In genomic region chr16:67181346-67181745, GRCh38 we compare ENCODE assay signal across 11 cellular contexts. TPM values are rescaled to one million over a fixed set of nuclear protein-coding genes. Genes with fewer than 3 reads are reported as not detected.
A peak's percentile ranks its signal among the peaks of the same experiment; 100 is the strongest.
DNase-seq lines count a peak whose midpoint lies in the region; ATAC-seq and TF ChIP-seq lines count a peak whose summit lies in the region.
"Had no signal": no experiment of that assay in that cellular context is flagged by ENCODE, and none has a peak within 500 bp of the region (broad histone marks: within the 10 kb centered on the region; RNA-seq: fewer than 3 reads in every experiment).

No MANE protein-coding gene starts in this region.

- H3F3A ChIP-seq in GM23248 (ENCODE audit: insufficient read depth), result peaks cover 18% of the 10 kb centered on the region

- no peaks in the 10 kb centered on the region for H3K36me3 ChIP-seq in GM23248 (ENCODE audit: low read depth)
- H3K36me3 ChIP-seq in adrenal gland (replicated peaks in 1 of 2), result no peaks in the 10 kb centered on the region
- no peaks in the 10 kb centered on the region for H3K36me3 ChIP-seq in testis (ENCODE audit: low read depth, missing control alignments)
- H3K36me3 ChIP-seq: spleen had no signal

- H3K9me2 ChIP-seq in GM23248 (ENCODE audit: insufficient read depth), result no peaks in the 10 kb centered on the region

- 0 out of 2 replicates have a peak overlapping the region, but pooled peaks have one; percentile 5 for H3K4me3 ChIP-seq in GM23248
- H3K4me3 ChIP-seq in adrenal gland, result no peak overlapping the region
- H3K4me3 ChIP-seq in foreskin fibroblast (ENCODE audit: low read depth in 1 of 2, low read length in 2 of 2), result no peak overlapping the region
- H3K4me3 ChIP-seq in testis, result no peak overlapping the region
- H3K4me3 ChIP-seq: hepatocyte, spleen had no signal

- H3K27me3 ChIP-seq in GM23248 (replicated peaks; ENCODE audit: insufficient read depth), result no peaks in the 10 kb centered on the region
- H3K27me3 ChIP-seq in adrenal gland, result no peaks in the 10 kb centered on the region
- no peaks in the 10 kb centered on the region for H3K27me3 ChIP-seq in testis
- H3K27me3 ChIP-seq: hepatocyte had no signal

- no peak for ATAC-seq in HG03439 (IDR thresholded peaks at IDR 0.05; ENCODE audit: unreplicated experiment)

- in situ Hi-C loops in GM23248 (cut with MboI), result no loop called here

- TF ChIP-seq CTCF in adrenal gland (IDR thresholded peaks at IDR 0.05) (no peak), foreskin fibroblast (IDR thresholded peaks at IDR 0.05; ENCODE audit: low read depth, low read length) (no peak), testis (IDR thresholded peaks at IDR 0.05) (no peak)

- intact Hi-C loops in adrenal gland (cut with DNase I) (no loop called here), testis (cut with DNase I; ENCODE audit: low total_unique reads) (no loop called here)

- H3K4me2 ChIP-seq in GM23248 (ENCODE audit: unreplicated experiment), result peak overlapping the region; percentile 34
- H3K4me2 ChIP-seq: hepatocyte had no signal

- H3K27ac ChIP-seq in GM23248 (peak overlapping the region; percentile 40; the same call in 1 of the 2 replicates), adrenal gland (peak overlapping the region; percentile 39 to 99 (median 45)), testis (peak overlapping the region; percentile 6 to 56)
- H3K27ac ChIP-seq: hepatocyte, spleen had no signal

- H3K79me2 ChIP-seq in GM23248 (ENCODE audit: insufficient read depth), result peaks cover 12% of the 10 kb centered on the region

- 0 to 2% methylated on average over 2 of the region's 2 CpGs for WGBS in GM23248 (ENCODE audit: low coverage in 1 of 2, low lambda C conversion rate in 2 of 2, missing lambda C conversion rate in 2 of 2), 2 experiments
- 0 to 32% (median 20%) methylated on average over 2 of the region's 2 CpGs for WGBS in adrenal gland, 4 donors
- WGBS in testis, 2 donors, result 38 to 55% methylated on average over 2 of the region's 2 CpGs

- no peak for TF ChIP-seq POLR2A in adrenal gland (IDR thresholded peaks at IDR 0.05)
- no peak for TF ChIP-seq POLR2A in testis (IDR thresholded peaks at IDR 0.05)

- no peak overlapping the region for H3K9ac ChIP-seq in GM23248

- no peaks in the 10 kb centered on the region for H4K20me1 ChIP-seq in GM23248 (ENCODE audit: insufficient read depth)

- H2AFZ ChIP-seq in GM23248, result no peak overlapping the region
- H2AFZ ChIP-seq: hepatocyte had no signal

- DNase-seq in GM23248 (peak; percentile 92), adrenal gland (peak; percentile 86 to 95 (median 93)), foreskin fibroblast (peak; percentile 77 to 86), testis (no peak), epidermal melanocyte (ENCODE audit: insufficient read length, low spot score) (no peak), NCI-H1436 (lab: John Stamatoyannopoulos, UW) (no peak)
- DNase-seq: GDM1, spleen, T1000 had no signal

- H3K9me3 ChIP-seq in GM23248 (ENCODE audit: low read depth) (no peaks in the 10 kb centered on the region), adrenal gland (replicated peaks in 1 of 3) (no peaks in the 10 kb centered on the region), testis (no peaks in the 10 kb centered on the region)
- H3K9me3 ChIP-seq: spleen had no signal

- peaks cover 24% of the 10 kb centered on the region for H3K4me1 ChIP-seq in GM23248 (ENCODE audit: insufficient read depth)
- H3K4me1 ChIP-seq in adrenal gland (replicated peaks in 1 of 2), result peaks cover 40 to 56% of the 10 kb centered on the region in 2 donors
- peaks cover 24% of the 10 kb centered on the region for H3K4me1 ChIP-seq in testis

RNA-seq across cellular contexts. Expression of gene MATCAP1, which starts 2.4 kb away (rescaled TPM):
- 6.4 and 19.0 TPM in 2 replicates for total RNA-seq in GM23248 (2014; rRNA removed; shearing (Covaris generic))
- 3.4 and 3.8 TPM in 2 replicates for polyA plus RNA-seq in GM23248 (2016; fragmentation: Nextera tagmentation; extraction: Ambion mirVana)
- 100 to 1,000 TPM in 1 of 8 donors, 10 to 100 TPM in 7; 17.1 to 107 (median 49.8) TPM for total RNA-seq in adrenal gland
- polyA plus RNA-seq in adrenal gland, result 100 to 1,000 TPM in 2 of 3 donors, 10 to 100 TPM in 1; 12.6 to 237 (median 112) TPM
- total RNA-seq in testis, result 10 to 100 TPM; 65.1 to 89.4 TPM
- polyA plus RNA-seq in testis (ENCODE audit: insufficient read depth, low read depth, low replicate concordance), result 44.6 TPM

RNA-seq across cellular contexts. Expression of gene EXOC3L1, which starts 8.6 kb away (rescaled TPM):
- total RNA-seq in GM23248 (2014; rRNA removed; shearing (Covaris generic)), result not detected in 2 replicates
- 0.28 and 0.53 TPM in 2 replicates for polyA plus RNA-seq in GM23248 (2016; fragmentation: Nextera tagmentation; extraction: Ambion mirVana)
- total RNA-seq in adrenal gland, result 10 to 100 TPM in 5 of 8 donors, 1 to 10 TPM in 3; 3.2 to 27.2 (median 11.8) TPM
- 10 to 100 TPM in 2 of 3 donors, under 1 TPM in 1; 0.71 to 26.7 (median 19.9) TPM for polyA plus RNA-seq in adrenal gland
- total RNA-seq in testis, result 1 to 10 TPM; 5.1 to 9.0 TPM
- 2.6 TPM for polyA plus RNA-seq in testis (ENCODE audit: insufficient read depth, low read depth, low replicate concordance)

RNA-seq across cellular contexts. Expression of gene E2F4, which starts 10.6 kb away (rescaled TPM):
- total RNA-seq in GM23248 (2014; rRNA removed; shearing (Covaris generic)), result 82.0 and 88.9 TPM in 2 replicates
- polyA plus RNA-seq in GM23248 (2016; fragmentation: Nextera tagmentation; extraction: Ambion mirVana) (46.5 and 50.0 TPM in 2 replicates), adrenal gland (10 to 100 TPM; 44.4 to 81.0 (median 77.3) TPM), testis (ENCODE audit: insufficient read depth, low read depth, low replicate concordance) (72.5 TPM)
- total RNA-seq in adrenal gland (100 to 1,000 TPM in 1 of 8 donors, 10 to 100 TPM in 7; 48.2 to 122 (median 70.4) TPM), testis (100 to 1,000 TPM; 110 to 126 TPM)

RNA-seq across cellular contexts. Expression of gene NOL3, which starts 11.0 kb away (rescaled TPM):
- 31.0 and 51.1 TPM in 2 replicates for total RNA-seq in GM23248 (2014; rRNA removed; shearing (Covaris generic))
- polyA plus RNA-seq in GM23248 (2016; fragmentation: Nextera tagmentation; extraction: Ambion mirVana) (20.3 TPM in 2 replicates), adrenal gland (100 to 1,000 TPM in 2 of 3 donors, 10 to 100 TPM in 1; 58.3 to 168 (median 150) TPM), testis (ENCODE audit: insufficient read depth, low read depth, low replicate concordance) (11.8 TPM)
- total RNA-seq in adrenal gland (100 to 1,000 TPM in 5 of 8 donors, 10 to 100 TPM in 3; 43.1 to 162 (median 110) TPM), testis (10 to 100 TPM; 16.2 to 34.9 TPM)

RNA-seq across cellular contexts. Expression of gene HSF4, which starts 16.8 kb away (rescaled TPM):
- total RNA-seq in GM23248 (2014; rRNA removed; shearing (Covaris generic)), result 6.4 and 10.8 TPM in 2 replicates
- polyA plus RNA-seq in GM23248 (2016; fragmentation: Nextera tagmentation; extraction: Ambion mirVana) (1.8 and 3.0 TPM in 2 replicates), adrenal gland (100 to 1,000 TPM in 2 of 3 donors, 1 to 10 TPM in 1; 5.9 to 700 (median 234) TPM), testis (ENCODE audit: insufficient read depth, low read depth, low replicate concordance) (20.2 TPM)
- total RNA-seq in adrenal gland (100 to 1,000 TPM in 2 of 8 donors, 10 to 100 TPM in 6; 11.1 to 163 (median 49.4) TPM), testis (10 to 100 TPM; 63.4 to 78.3 TPM)

Comparison
In these comparisons a context has a peak if more than half of its experiments do, and no peak if none do; other contexts are left out.
1. DNase-seq: peak in GM23248 (single experiment), adrenal gland (7 of 7) and foreskin fibroblast (2 of 2); none in testis (single experiment), epidermal melanocyte (single experiment) and NCI-H1436 (single experiment).
2. Peak in every context shown above with its lines, with median percentiles within 50 percentile points of each other: H3K27ac ChIP-seq.